13 cellular contexts compared by ENCODE assay signal in the genomic region with DNA sequence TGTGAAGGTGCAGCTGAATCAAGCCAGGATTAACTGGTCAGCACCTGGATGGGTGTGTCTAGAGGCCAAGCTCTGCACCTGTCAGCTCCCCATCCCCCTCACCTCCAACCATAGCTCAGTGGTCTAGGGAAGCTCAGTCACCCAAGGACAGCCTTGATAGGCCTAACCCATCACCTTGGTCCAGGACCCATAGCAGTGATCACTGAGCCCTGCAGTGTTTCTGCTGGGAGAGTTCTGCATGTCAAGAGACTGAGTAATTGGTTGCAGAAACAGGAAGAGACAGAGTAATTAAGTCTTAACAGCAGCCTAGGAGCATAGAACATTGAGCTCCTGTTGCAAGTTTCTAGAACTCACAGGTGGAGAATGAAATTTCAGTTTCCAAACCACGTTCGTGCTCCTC. TPM values are rescaled to one million over a fixed set of nuclear protein-coding genes. Genes with fewer than 3 reads are reported as not detected.
DNase-seq lines count a peak whose midpoint lies in the region; ATAC-seq, FAIRE-seq and TF ChIP-seq lines count a peak whose summit lies in the region.
"Had no signal": no experiment of that assay in that cellular context is flagged by ENCODE, and none has a peak within 500 bp of the region (broad histone marks: within the 10 kb centered on the region; RNA-seq: fewer than 3 reads in every experiment).

No MANE protein-coding gene starts in this region.

- H3K4me3 ChIP-seq in GM06990 (replicated peaks; ENCODE audit: low read depth, low read length) = no peak overlapping the region

- peak; percentile 72 for ATAC-seq in GM19455 (IDR thresholded peaks at IDR 0.05; ENCODE audit: unreplicated experiment)
- ATAC-seq: HepG2 had no signal

- no peak overlapping the region for H3K27ac Mint-ChIP-seq in activated naive CD4-positive, alpha-beta T cell treated with anti-CD3 and anti-CD28 coated beads, Interleukin-2, amount 10 ng/mL, durations not matched to agents 7 days and 5 days
- H3K27ac Mint-ChIP-seq: activated naive CD8-positive, alpha-beta T cell treated with anti-CD3 and anti-CD28 coated beads, Interleukin-2, amount 10 ng/mL, durations not matched to agents 7 days and 5 days; CD14-positive monocyte; nephron had no signal

- H3K27me3 ChIP-seq in GM06990 (replicated peaks; ENCODE audit: control insufficient read depth, insufficient read depth, low read length) = no peaks in the 10 kb centered on the region

- H3K4me1 Mint-ChIP-seq in activated naive CD4-positive, alpha-beta T cell treated with anti-CD3 and anti-CD28 coated beads, Interleukin-2, amount 10 ng/mL, durations not matched to agents 7 days and 5 days = peaks cover 2% of the 10 kb centered on the region
- H3K4me1 Mint-ChIP-seq: activated naive CD8-positive, alpha-beta T cell treated with anti-CD3 and anti-CD28 coated beads, Interleukin-2, amount 10 ng/mL, durations not matched to agents 7 days and 5 days; CD14-positive monocyte; nephron had no signal

- CTCF ChIA-PET in activated naive CD4-positive, alpha-beta T cell treated with anti-CD3 and anti-CD28 coated beads, Interleukin-2, amount 10 ng/mL, durations not matched to agents 7 days and 5 days (lab: Charles Lee) = interaction anchor here (0.6 to 1.1 kb wide), 3 partner anchors 7 to 53 kb away, joined by 3 read pairs; partner anchors contain the start of gene RALGAPB

- H3K4me3 Mint-ChIP-seq in activated naive CD4-positive, alpha-beta T cell treated with anti-CD3 and anti-CD28 coated beads, Interleukin-2, amount 10 ng/mL, durations not matched to agents 7 days and 5 days = no peak overlapping the region
- H3K4me3 Mint-ChIP-seq: activated naive CD8-positive, alpha-beta T cell treated with anti-CD3 and anti-CD28 coated beads, Interleukin-2, amount 10 ng/mL, durations not matched to agents 7 days and 5 days; CD14-positive monocyte; nephron had no signal

- TF ChIP-seq CTCF in GM06990 (IDR thresholded peaks at IDR 0.05; ENCODE audit: insufficient read depth, low read length, poor library complexity, severe bottlenecking) = no peak

- peaks cover 13% of the 10 kb centered on the region for H3K27me3 Mint-ChIP-seq in activated naive CD4-positive, alpha-beta T cell treated with anti-CD3 and anti-CD28 coated beads, Interleukin-2, amount 10 ng/mL, durations not matched to agents 7 days and 5 days

- peak; percentile 16 for FAIRE-seq in HTR-8/SVneo (lab: Jason Lieb, UNC)
- FAIRE-seq: HepG2 had no signal

- DNase-seq in GM06990 (ENCODE audit: extremely low read depth, insufficient read length) (peak; percentile 70), HTR-8/SVneo (ENCODE audit: insufficient read length, low spot score) (no peak), iris pigment epithelial cell (ENCODE audit: low read depth) (peak; percentile 45), AG20443 (ENCODE audit: low spot score) (no peak), occipital lobe (lab: John Stamatoyannopoulos, UW) (no peak)
- DNase-seq in activated naive CD4-positive, alpha-beta T cell treated with anti-CD3 and anti-CD28 coated beads, Interleukin-2, amount 10 ng/mL, durations not matched to agents 7 days and 5 days = no peak
- DNase-seq in activated CD4-positive, alpha-beta T cell treated with anti-CD3 and anti-CD28 coated beads for 1 hour = no peak
- DNase-seq: activated naive CD8-positive, alpha-beta T cell treated with anti-CD3 and anti-CD28 coated beads, Interleukin-2, amount 10 ng/mL, durations not matched to agents 7 days and 5 days; hippocampal formation had no signal

- H3K36me3 Mint-ChIP-seq in activated naive CD4-positive, alpha-beta T cell treated with anti-CD3 and anti-CD28 coated beads, Interleukin-2, amount 10 ng/mL, durations not matched to agents 7 days and 5 days = peaks cover 22% of the 10 kb centered on the region

- no peaks in the 10 kb centered on the region for H3K9me3 Mint-ChIP-seq in activated naive CD4-positive, alpha-beta T cell treated with anti-CD3 and anti-CD28 coated beads, Interleukin-2, amount 10 ng/mL, durations not matched to agents 7 days and 5 days
- H3K9me3 Mint-ChIP-seq: activated naive CD8-positive, alpha-beta T cell treated with anti-CD3 and anti-CD28 coated beads, Interleukin-2, amount 10 ng/mL, durations not matched to agents 7 days and 5 days; CD14-positive monocyte; nephron had no signal

- H3K36me3 ChIP-seq in GM06990 (ENCODE audit: control insufficient read depth, insufficient read depth, low read length) = peaks cover 6% of the 10 kb centered on the region

RNA-seq across cellular contexts. Expression of gene RALGAPB, which starts 18.7 kb away (rescaled TPM):
- total RNA-seq in occipital lobe = 48.4 TPM

RNA-seq across cellular contexts. Expression of gene SNHG17, which starts 18.8 kb away (rescaled TPM):
- 2.8 TPM for total RNA-seq in occipital lobe

Comparison
In these comparisons a context has a peak if more than half of its experiments do, and no peak if none do; other contexts are left out.
1. DNase-seq: peak in GM06990 (single experiment) and iris pigment epithelial cell (single experiment); none in HTR-8/SVneo (single experiment), AG20443 (single experiment), activated naive CD4-positive, alpha-beta T cell treated with anti-CD3 and anti-CD28 coated beads, Interleukin-2, amount 10 ng/mL, durations not matched to agents 7 days and 5 days (single experiment), occipital lobe (single experiment) and activated CD4-positive, alpha-beta T cell treated with anti-CD3 and anti-CD28 coated beads for 1 hour (single experiment).